ENCODE assay signal across 6 cellular contexts in genomic region chrX:49042581-49043219, GRCh38. TPM values are rescaled to one million over a fixed set of nuclear protein-coding genes. Genes with fewer than 3 reads are reported as not detected.
A peak's percentile ranks its signal among the peaks of the same experiment; 100 is the strongest.
DNase-seq lines count a peak whose midpoint lies in the region; ATAC-seq and TF ChIP-seq lines count a peak whose summit lies in the region.

No MANE protein-coding gene starts in this region.

- H3K36me3 ChIP-seq in liver (ENCODE audit: control insufficient read depth in 4 of 4, insufficient read depth in 3 of 4, low read depth in 1 of 4, low read length in 3 of 4) = peaks cover 2 to 12% (median 12%) of the 10 kb centered on the region in 4 donors

- DNase-seq in NCI-H2081 (lab: John Stamatoyannopoulos, UW) (no peak), NOMO-1 treated with DMSO at 0.1 percent for 48 hours (lab: John Stamatoyannopoulos, UW; ENCODE audit: unreplicated experiment) (no peak), superior temporal gyrus (ENCODE audit: extremely low spot score) (no peak)

- TF ChIP-seq CTCF in WI38 (IDR thresholded peaks at IDR 0.05; ENCODE audit: low read depth, low read length) (no peak), liver (IDR thresholded peaks at IDR 0.05; ENCODE audit: low read depth, low read length, missing input control) (no peak)

- H3K4me1 ChIP-seq in liver (ENCODE audit: control insufficient read depth in 4 of 4, insufficient read depth in 4 of 4, low read length in 3 of 4) = peaks cover 5 to 24% (median 12%) of the 10 kb centered on the region in 4 donors

- peak overlapping the region; percentile 88 to 93 for H3K9ac ChIP-seq in liver (ENCODE audit: low read depth in 1 of 2, low read length in 2 of 2)

- ATAC-seq in GM21717 (IDR thresholded peaks at IDR 0.05; ENCODE audit: unreplicated experiment) = peak; percentile 15

- no peak for TF ChIP-seq RAD21 in liver (IDR thresholded peaks at IDR 0.05)

- no peaks in the 10 kb centered on the region for H3K27me3 ChIP-seq in liver (ENCODE audit: control insufficient read depth in 4 of 4, insufficient read depth in 4 of 4, low read length in 3 of 4)

- no peaks in the 10 kb centered on the region for H3K9me3 ChIP-seq in liver (ENCODE audit: control insufficient read depth in 4 of 4, low read length in 3 of 4)

- under 1% methylated on average over 29 of the region's 29 CpGs for WGBS in liver

- H3K27ac ChIP-seq in liver (ENCODE audit: low read depth in 1 of 2, low read length in 2 of 2) = peak overlapping the region; percentile 94 to 96

- H3K4me3 ChIP-seq in WI38 (ENCODE audit: low read depth, low read length) = peak overlapping the region; percentile 77
- H3K4me3 ChIP-seq in liver (ENCODE audit: low read depth in 1 of 3, low read length in 3 of 3) = peak overlapping the region; percentile 11 to 82 (median 71)

TF ChIP-seq in liver, 16 proteins besides CTCF, POLR2A, EP300 and RAD21:
- TF ChIP-seq, protein P1, sequence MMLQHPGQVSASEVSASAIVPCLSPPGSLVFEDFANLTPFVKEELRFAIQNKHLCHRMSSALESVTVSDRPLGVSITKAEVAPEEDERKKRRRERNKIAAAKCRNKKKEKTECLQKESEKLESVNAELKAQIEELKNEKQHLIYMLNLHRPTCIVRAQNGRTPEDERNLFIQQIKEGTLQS (IDR thresholded peaks at IDR 0.05) = no peak
- TF ChIP-seq ZBTB33 (IDR thresholded peaks at IDR 0.05) (no peak), HNF4G (IDR thresholded peaks at IDR 0.05) (no peak), JUND (IDR thresholded peaks at IDR 0.05) (no peak), HNF4A (conservative IDR thresholded peaks at IDR 0.05) (no peak), EGR1 (IDR thresholded peaks at IDR 0.05; ENCODE audit: low read depth in 2 of 2) (no peak), FOXA2 (IDR thresholded peaks at IDR 0.05) (no peak)

RNA-seq across cellular contexts. Expression of gene TFE3, which starts 0.5 kb away (rescaled TPM):
- 10 to 100 TPM in 1 of 2 donors, 1 to 10 TPM in 1; 9.5 to 17.1 TPM for total RNA-seq in liver
- polyA plus RNA-seq in liver = 10 to 100 TPM in 1 of 2 donors, 1 to 10 TPM in 1; 8.6 to 22.4 TPM

RNA-seq across cellular contexts. Expression of gene CCDC120, which starts 16.1 kb away (rescaled TPM):
- total RNA-seq in liver = 1 to 10 TPM; 1.0 to 1.9 TPM
- polyA plus RNA-seq in liver = 1 to 10 TPM; 1.3 to 3.4 TPM

RNA-seq across cellular contexts. Expression of gene PRAF2, which starts 31.1 kb away (rescaled TPM):
- 1 to 10 TPM; 1.4 to 2.1 TPM for total RNA-seq in liver
- 1 to 10 TPM; 5.7 to 8.2 TPM for polyA plus RNA-seq in liver

RNA-seq across cellular contexts. Expression of gene WDR45, which starts 37.0 kb away (rescaled TPM):
- total RNA-seq in liver = 10 to 100 TPM; 28.0 to 47.9 TPM
- polyA plus RNA-seq in liver = 10 to 100 TPM; 51.2 to 60.7 TPM

RNA-seq across cellular contexts. Expression of gene GRIPAP1, which starts 40.6 kb away (rescaled TPM):
- 10 to 100 TPM; 14.1 to 21.3 TPM for total RNA-seq in liver
- 10 to 100 TPM; 15.4 to 17.3 TPM for polyA plus RNA-seq in liver
